Comparison of ENCODE assay signal across 1 cellular context in the genomic region with DNA sequence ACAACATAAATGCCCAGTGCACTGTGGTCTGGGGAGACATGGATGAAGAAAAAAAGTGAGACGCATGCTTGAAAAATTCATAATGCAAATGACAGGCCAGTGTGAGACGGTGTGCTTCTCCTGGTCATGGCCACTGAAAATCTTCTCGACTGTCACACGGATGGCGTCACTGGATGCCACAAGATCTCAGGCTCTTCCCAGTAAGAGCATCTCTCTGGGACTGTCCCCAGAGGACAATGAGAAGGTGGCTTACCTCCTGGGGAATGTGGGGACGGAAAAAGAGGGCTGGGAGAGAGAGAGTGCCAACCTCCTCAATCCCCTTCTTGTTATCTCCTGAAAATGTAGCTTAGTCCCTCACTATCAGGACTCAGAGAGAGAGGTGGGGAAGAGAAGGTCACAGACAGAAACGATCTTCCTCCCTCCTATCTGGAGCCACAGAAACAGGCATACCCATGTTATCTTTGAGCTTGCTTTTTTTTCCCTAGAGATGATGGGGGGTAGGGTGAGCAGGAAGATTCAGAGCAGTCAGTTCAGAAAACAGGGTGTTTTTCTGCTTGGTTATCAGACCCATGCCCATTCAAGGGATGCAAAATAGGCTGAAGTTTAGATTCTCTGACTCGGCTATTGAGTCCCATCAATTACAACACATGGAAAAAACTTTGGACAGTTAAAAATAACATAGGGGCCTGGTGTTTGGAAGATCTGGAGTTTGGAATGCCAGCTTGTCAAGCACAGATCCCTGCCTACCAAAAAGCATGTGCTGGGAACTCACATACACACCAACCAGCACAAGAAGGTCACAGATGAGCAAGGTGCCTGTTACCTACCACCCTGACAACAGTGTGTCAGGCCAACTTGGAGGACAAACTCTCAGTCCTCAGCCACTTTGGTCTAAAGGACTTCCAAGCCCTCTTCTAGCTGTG.
TF ChIP-seq lines count a peak whose summit lies in the region.

No MANE protein-coding gene starts in this region.

TF ChIP-seq in K562, 482 proteins besides CTCF, POLR2A, EP300 and RAD21 (continued from another document and continues in another):
- TF ChIP-seq POLR2AphosphoS5 (IDR thresholded peaks at IDR 0.05; ENCODE audit: control insufficient read depth, insufficient read depth, low read depth, low read length) (peak; percentile 52; the same call in 1 of the 2 replicates), ATF1 (CRISPR knock-in tag; IDR thresholded peaks at IDR 0.05) (no peak), ATF1 (tag; IDR thresholded peaks at IDR 0.05) (peak; percentile 36; the same call in 1 of the 2 replicates), TAF1 (IDR thresholded peaks at IDR 0.05; ENCODE audit: control insufficient read depth, extremely low read depth, insufficient read depth, low read length, severe bottlenecking) (no peak), ARHGAP35 (IDR thresholded peaks at IDR 0.05; ENCODE audit: partially characterized antibody) (no peak), ELF4 (CRISPR knock-in tag; IDR thresholded peaks at IDR 0.05) (no peak), ZNF696 (CRISPR knock-in tag; conservative IDR thresholded peaks at IDR 0.05) (no peak), CBX3 (IDR thresholded peaks at IDR 0.05; ENCODE audit: borderline replicate concordance in 1 of 2, low read length in 2 of 2) (peak in 1 of 2 experiments; percentile 14; a peak in 1 of 3 replicates), NFIC (IDR thresholded peaks at IDR 0.05) (peak; percentile 43; the same call in 1 of the 2 replicates), ETV1 (tag; conservative IDR thresholded peaks at IDR 0.05; ENCODE audit: low read depth) (no peak), FOXA3 (CRISPR knock-in tag; conservative IDR thresholded peaks at IDR 0.05 in 1 of 2, IDR thresholded peaks at IDR 0.05 in 1 of 2) (no peak), BDP1 (IDR thresholded peaks at IDR 0.05; ENCODE audit: insufficient read depth, insufficient read length) (no peak), ZNF57 (CRISPR knock-in tag; IDR thresholded peaks at IDR 0.05) (no peak), TEAD4 (IDR thresholded peaks at IDR 0.05; ENCODE audit: low read length) (peak; percentile 28; the same call in 1 of the 2 replicates), TEAD4 (CRISPR knock-in tag; IDR thresholded peaks at IDR 0.05; ENCODE audit: borderline replicate concordance) (no peak), SP1 (CRISPR knock-in tag; IDR thresholded peaks at IDR 0.05) (no peak), CCNT2 (IDR thresholded peaks at IDR 0.05; ENCODE audit: borderline replicate concordance, extremely low read depth, insufficient read length, low read depth, low read length) (peak; percentile 32), EWSR1 (IDR thresholded peaks at IDR 0.05; ENCODE audit: borderline replicate concordance, low read depth, partially characterized antibody) (no peak), HNRNPLL (IDR thresholded peaks at IDR 0.05; ENCODE audit: low read depth, low read length, poor library complexity, severe bottlenecking) (no peak), KDM1A (IDR thresholded peaks at IDR 0.05) (peak; percentile 49 to 59; a peak in 1 of 4 replicates), TRIM24 (IDR thresholded peaks at IDR 0.05) (peak; percentile 58 to 61; a peak in 2 of 4 replicates), ZNF830 (CRISPR knock-in tag; IDR thresholded peaks at IDR 0.05) (no peak), ZNF586 (CRISPR knock-in tag; conservative IDR thresholded peaks at IDR 0.05) (no peak), CBX8 (IDR thresholded peaks at IDR 0.05; ENCODE audit: borderline replicate concordance, extremely low read depth, low read depth, low read length, poor library complexity, severe bottlenecking) (no peak), MCM5 (IDR thresholded peaks at IDR 0.05; ENCODE audit: low read depth) (no peak), KLF16 (IDR thresholded peaks at IDR 0.05) (0 out of 2 replicates have a peak, but pooled peaks have one; percentile 8), HIVEP1 (CRISPR knock-in tag; IDR thresholded peaks at IDR 0.05) (no peak), RUNX1 (IDR thresholded peaks at IDR 0.05; ENCODE audit: low read depth) (no peak), BRD4 (IDR thresholded peaks at IDR 0.05) (no peak), SIRT6 (IDR thresholded peaks at IDR 0.05; ENCODE audit: low read depth, low read length) (no peak)
- TF ChIP-seq, protein P1, sequence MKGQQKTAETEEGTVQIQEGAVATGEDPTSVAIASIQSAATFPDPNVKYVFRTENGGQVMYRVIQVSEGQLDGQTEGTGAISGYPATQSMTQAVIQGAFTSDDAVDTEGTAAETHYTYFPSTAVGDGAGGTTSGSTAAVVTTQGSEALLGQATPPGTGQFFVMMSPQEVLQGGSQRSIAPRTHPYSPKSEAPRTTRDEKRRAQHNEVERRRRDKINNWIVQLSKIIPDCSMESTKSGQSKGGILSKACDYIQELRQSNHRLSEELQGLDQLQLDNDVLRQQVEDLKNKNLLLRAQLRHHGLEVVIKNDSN (CRISPR knock-in tag; IDR thresholded peaks at IDR 0.05) = no peak
- TF ChIP-seq, protein P2, sequence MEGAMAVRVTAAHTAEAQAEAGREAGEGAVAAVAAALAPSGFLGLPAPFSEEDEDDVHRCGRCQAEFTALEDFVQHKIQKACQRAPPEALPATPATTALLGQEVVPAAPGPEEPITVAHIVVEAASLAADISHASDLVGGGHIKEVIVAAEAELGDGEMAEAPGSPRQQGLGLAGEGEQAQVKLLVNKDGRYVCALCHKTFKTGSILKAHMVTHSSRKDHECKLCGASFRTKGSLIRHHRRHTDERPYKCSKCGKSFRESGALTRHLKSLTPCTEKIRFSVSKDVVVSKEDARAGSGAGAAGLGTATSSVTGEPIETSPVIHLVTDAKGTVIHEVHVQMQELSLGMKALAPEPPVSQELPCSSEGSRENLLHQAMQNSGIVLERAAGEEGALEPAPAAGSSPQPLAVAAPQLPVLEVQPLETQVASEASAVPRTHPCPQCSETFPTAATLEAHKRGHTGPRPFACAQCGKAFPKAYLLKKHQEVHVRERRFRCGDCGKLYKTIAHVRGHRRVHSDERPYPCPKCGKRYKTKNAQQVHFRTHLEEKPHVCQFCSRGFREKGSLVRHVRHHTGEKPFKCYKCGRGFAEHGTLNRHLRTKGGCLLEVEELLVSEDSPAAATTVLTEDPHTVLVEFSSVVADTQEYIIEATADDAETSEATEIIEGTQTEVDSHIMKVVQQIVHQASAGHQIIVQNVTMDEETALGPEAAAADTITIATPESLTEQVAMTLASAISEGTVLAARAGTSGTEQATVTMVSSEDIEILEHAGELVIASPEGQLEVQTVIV (CRISPR knock-in tag; IDR thresholded peaks at IDR 0.05; ENCODE audit: borderline replicate concordance) = no peak
- TF ChIP-seq, protein P3, sequence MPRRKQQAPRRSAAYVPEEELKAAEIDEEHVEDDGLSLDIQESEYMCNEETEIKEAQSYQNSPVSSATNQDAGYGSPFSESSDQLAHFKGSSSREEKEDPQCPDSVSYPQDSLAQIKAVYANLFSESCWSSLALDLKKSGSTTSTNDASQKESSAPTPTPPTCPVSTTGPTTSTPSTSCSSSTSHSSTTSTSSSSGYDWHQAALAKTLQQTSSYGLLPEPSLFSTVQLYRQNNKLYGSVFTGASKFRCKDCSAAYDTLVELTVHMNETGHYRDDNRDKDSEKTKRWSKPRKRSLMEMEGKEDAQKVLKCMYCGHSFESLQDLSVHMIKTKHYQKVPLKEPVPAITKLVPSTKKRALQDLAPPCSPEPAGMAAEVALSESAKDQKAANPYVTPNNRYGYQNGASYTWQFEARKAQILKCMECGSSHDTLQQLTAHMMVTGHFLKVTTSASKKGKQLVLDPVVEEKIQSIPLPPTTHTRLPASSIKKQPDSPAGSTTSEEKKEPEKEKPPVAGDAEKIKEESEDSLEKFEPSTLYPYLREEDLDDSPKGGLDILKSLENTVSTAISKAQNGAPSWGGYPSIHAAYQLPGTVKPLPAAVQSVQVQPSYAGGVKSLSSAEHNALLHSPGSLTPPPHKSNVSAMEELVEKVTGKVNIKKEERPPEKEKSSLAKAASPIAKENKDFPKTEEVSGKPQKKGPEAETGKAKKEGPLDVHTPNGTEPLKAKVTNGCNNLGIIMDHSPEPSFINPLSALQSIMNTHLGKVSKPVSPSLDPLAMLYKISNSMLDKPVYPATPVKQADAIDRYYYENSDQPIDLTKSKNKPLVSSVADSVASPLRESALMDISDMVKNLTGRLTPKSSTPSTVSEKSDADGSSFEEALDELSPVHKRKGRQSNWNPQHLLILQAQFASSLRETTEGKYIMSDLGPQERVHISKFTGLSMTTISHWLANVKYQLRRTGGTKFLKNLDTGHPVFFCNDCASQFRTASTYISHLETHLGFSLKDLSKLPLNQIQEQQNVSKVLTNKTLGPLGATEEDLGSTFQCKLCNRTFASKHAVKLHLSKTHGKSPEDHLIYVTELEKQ (CRISPR knock-in tag; IDR thresholded peaks at IDR 0.05) = no peak
- TF ChIP-seq, protein P4, sequence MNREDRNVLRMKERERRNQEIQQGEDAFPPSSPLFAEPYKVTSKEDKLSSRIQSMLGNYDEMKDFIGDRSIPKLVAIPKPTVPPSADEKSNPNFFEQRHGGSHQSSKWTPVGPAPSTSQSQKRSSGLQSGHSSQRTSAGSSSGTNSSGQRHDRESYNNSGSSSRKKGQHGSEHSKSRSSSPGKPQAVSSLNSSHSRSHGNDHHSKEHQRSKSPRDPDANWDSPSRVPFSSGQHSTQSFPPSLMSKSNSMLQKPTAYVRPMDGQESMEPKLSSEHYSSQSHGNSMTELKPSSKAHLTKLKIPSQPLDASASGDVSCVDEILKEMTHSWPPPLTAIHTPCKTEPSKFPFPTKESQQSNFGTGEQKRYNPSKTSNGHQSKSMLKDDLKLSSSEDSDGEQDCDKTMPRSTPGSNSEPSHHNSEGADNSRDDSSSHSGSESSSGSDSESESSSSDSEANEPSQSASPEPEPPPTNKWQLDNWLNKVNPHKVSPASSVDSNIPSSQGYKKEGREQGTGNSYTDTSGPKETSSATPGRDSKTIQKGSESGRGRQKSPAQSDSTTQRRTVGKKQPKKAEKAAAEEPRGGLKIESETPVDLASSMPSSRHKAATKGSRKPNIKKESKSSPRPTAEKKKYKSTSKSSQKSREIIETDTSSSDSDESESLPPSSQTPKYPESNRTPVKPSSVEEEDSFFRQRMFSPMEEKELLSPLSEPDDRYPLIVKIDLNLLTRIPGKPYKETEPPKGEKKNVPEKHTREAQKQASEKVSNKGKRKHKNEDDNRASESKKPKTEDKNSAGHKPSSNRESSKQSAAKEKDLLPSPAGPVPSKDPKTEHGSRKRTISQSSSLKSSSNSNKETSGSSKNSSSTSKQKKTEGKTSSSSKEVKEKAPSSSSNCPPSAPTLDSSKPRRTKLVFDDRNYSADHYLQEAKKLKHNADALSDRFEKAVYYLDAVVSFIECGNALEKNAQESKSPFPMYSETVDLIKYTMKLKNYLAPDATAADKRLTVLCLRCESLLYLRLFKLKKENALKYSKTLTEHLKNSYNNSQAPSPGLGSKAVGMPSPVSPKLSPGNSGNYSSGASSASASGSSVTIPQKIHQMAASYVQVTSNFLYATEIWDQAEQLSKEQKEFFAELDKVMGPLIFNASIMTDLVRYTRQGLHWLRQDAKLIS (CRISPR knock-in tag; IDR thresholded peaks at IDR 0.05) = no peak
- TF ChIP-seq, protein P5, sequence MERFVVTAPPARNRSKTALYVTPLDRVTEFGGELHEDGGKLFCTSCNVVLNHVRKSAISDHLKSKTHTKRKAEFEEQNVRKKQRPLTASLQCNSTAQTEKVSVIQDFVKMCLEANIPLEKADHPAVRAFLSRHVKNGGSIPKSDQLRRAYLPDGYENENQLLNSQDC (CRISPR knock-in tag; IDR thresholded peaks at IDR 0.05) = no peak
- TF ChIP-seq, protein P6, sequence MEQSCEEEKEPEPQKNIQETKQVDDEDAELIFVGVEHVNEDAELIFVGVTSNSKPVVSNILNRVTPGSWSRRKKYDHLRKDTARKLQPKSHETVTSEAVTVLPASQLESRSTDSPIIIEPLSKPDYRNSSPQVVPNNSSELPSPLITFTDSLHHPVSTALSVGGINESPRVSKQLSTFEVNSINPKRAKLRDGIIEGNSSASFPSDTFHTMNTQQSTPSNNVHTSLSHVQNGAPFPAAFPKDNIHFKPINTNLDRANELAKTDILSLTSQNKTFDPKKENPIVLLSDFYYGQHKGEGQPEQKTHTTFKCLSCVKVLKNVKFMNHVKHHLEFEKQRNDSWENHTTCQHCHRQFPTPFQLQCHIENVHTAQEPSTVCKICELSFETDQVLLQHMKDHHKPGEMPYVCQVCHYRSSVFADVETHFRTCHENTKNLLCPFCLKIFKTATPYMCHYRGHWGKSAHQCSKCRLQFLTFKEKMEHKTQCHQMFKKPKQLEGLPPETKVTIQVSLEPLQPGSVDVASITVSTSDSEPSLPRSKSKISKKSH (CRISPR knock-in tag; IDR thresholded peaks at IDR 0.05) = no peak
- TF ChIP-seq, protein P7, sequence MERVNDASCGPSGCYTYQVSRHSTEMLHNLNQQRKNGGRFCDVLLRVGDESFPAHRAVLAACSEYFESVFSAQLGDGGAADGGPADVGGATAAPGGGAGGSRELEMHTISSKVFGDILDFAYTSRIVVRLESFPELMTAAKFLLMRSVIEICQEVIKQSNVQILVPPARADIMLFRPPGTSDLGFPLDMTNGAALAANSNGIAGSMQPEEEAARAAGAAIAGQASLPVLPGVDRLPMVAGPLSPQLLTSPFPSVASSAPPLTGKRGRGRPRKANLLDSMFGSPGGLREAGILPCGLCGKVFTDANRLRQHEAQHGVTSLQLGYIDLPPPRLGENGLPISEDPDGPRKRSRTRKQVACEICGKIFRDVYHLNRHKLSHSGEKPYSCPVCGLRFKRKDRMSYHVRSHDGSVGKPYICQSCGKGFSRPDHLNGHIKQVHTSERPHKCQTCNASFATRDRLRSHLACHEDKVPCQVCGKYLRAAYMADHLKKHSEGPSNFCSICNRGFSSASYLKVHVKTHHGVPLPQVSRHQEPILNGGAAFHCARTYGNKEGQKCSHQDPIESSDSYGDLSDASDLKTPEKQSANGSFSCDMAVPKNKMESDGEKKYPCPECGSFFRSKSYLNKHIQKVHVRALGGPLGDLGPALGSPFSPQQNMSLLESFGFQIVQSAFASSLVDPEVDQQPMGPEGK (CRISPR knock-in tag; IDR thresholded peaks at IDR 0.05; ENCODE audit: borderline replicate concordance) = no peak
- TF ChIP-seq, protein P8, sequence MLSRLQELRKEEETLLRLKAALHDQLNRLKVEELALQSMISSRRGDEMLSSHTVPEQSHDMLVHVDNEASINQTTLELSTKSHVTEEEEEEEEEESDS (CRISPR knock-in tag; IDR thresholded peaks at IDR 0.05) = no peak
- TF ChIP-seq, protein P9, sequence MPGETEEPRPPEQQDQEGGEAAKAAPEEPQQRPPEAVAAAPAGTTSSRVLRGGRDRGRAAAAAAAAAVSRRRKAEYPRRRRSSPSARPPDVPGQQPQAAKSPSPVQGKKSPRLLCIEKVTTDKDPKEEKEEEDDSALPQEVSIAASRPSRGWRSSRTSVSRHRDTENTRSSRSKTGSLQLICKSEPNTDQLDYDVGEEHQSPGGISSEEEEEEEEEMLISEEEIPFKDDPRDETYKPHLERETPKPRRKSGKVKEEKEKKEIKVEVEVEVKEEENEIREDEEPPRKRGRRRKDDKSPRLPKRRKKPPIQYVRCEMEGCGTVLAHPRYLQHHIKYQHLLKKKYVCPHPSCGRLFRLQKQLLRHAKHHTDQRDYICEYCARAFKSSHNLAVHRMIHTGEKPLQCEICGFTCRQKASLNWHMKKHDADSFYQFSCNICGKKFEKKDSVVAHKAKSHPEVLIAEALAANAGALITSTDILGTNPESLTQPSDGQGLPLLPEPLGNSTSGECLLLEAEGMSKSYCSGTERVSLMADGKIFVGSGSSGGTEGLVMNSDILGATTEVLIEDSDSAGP (CRISPR knock-in tag; IDR thresholded peaks at IDR 0.05) = no peak
- TF ChIP-seq, protein P10, sequence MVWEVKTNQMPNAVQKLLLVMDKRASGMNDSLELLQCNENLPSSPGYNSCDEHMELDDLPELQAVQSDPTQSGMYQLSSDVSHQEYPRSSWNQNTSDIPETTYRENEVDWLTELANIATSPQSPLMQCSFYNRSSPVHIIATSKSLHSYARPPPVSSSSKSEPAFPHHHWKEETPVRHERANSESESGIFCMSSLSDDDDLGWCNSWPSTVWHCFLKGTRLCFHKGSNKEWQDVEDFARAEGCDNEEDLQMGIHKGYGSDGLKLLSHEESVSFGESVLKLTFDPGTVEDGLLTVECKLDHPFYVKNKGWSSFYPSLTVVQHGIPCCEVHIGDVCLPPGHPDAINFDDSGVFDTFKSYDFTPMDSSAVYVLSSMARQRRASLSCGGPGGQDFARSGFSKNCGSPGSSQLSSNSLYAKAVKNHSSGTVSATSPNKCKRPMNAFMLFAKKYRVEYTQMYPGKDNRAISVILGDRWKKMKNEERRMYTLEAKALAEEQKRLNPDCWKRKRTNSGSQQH (CRISPR knock-in tag; IDR thresholded peaks at IDR 0.05) = no peak
